15 cellular contexts compared by ENCODE assay signal in the genomic region with DNA sequence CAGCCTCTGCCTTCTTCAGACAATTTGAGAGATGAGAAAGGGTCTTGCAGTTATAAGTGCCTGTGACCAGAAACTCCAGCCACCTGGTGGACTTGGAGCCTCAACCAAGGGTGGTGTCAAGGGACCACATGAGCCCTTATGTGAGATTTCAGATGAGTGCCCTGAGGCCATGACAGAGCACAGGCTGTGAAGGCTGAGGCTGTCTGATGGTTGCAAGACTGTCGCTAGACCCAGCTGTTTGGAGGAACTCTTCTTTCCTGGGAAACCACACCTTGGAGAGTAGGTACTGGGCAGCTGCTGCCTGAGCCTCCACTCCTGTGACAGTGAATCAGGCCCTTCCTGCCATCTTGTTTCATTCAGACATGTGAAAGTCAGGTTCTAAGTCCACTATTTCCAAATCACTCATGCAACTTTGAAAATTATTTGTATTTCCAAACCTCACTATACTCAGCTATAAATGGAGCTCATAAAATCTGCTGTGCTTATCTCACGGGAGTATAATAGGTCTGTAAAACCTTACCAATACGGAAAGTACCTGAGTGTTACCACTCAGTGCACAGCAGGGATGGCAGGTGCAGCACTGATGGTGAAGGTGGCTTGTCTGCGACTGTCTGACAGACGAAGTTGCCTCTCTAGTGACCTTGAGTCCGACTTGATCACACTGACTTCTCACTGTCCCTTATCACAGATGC.
DNase-seq lines count a peak whose midpoint lies in the region; ATAC-seq and TF ChIP-seq lines count a peak whose summit lies in the region.
"Had no signal": no experiment of that assay in that cellular context is flagged by ENCODE, and none has a peak within 500 bp of the region (broad histone marks: within the 10 kb centered on the region; RNA-seq: fewer than 3 reads in every experiment).

No MANE protein-coding gene starts in this region.

- H3K27ac ChIP-seq in PC-9 = no peak overlapping the region
- no peak overlapping the region for H3K27ac ChIP-seq in WERI-Rb-1
- H3K27ac ChIP-seq: vagina had no signal

- H3K9me2 ChIP-seq in PC-9 (ENCODE audit: insufficient read depth) = no peaks in the 10 kb centered on the region

- H3K4me3 ChIP-seq in PC-9 (no peak overlapping the region), WERI-Rb-1 (ENCODE audit: low read depth, low read length) (no peak overlapping the region)
- H3K4me3 ChIP-seq: lung, vagina had no signal

- H3K4me3 Mint-ChIP-seq in T-helper 1 cell treated with Interleukin-12 subunit alpha and Interleukin-12 subunit beta and Interleukin-4 antibody, amounts not matched to agents 30 μg/mL and 1 μg/mL, for 36 hours = no peak overlapping the region
- no peak overlapping the region for H3K4me3 Mint-ChIP-seq in activated CD8-positive, alpha-beta T cell treated with anti-CD3 and anti-CD28 coated beads, Interleukin-2, amount 10 ng/mL, durations not matched to agents 7 days and 5 days
- H3K4me3 Mint-ChIP-seq in naive B cell = peak overlapping the region in 7 of 8 donors; percentile 18 to 84 (median 36)

- no peak overlapping the region for H3K4me2 ChIP-seq in PC-9

- H3K9me3 Mint-ChIP-seq in T-helper 1 cell treated with Interleukin-12 subunit alpha and Interleukin-12 subunit beta and Interleukin-4 antibody, amounts not matched to agents 30 μg/mL and 1 μg/mL, for 36 hours = peaks cover 17% of the 10 kb centered on the region
- H3K9me3 Mint-ChIP-seq in activated CD8-positive, alpha-beta T cell treated with anti-CD3 and anti-CD28 coated beads, Interleukin-2, amount 10 ng/mL, durations not matched to agents 7 days and 5 days (ENCODE audit: insufficient read depth) = peaks cover 7% of the 10 kb centered on the region
- H3K9me3 Mint-ChIP-seq in naive B cell = peaks cover 0 to 12% (median 2%) of the 10 kb centered on the region in 7 donors
- H3K9me3 Mint-ChIP-seq: central memory CD8-positive, alpha-beta T cell had no signal

- CTCF ChIA-PET in activated CD8-positive, alpha-beta T cell treated with anti-CD3 and anti-CD28 coated beads, Interleukin-2, amount 10 ng/mL, durations not matched to agents 7 days and 5 days (lab: Charles Lee) = interaction anchor here (0.9 to 2.8 kb wide), 5 partner anchors 10 to 190 kb away, joined by 3 to 18 read pairs (median 4); a partner anchor contains a TSS
- CTCF ChIA-PET in PC-9 (lab: Charles Lee) = no interaction called here

- H3K36me3 Mint-ChIP-seq in T-helper 1 cell treated with Interleukin-12 subunit alpha and Interleukin-12 subunit beta and Interleukin-4 antibody, amounts not matched to agents 30 μg/mL and 1 μg/mL, for 36 hours (ENCODE audit: low read depth) = peaks cover 77% of the 10 kb centered on the region
- H3K36me3 Mint-ChIP-seq in activated CD8-positive, alpha-beta T cell treated with anti-CD3 and anti-CD28 coated beads, Interleukin-2, amount 10 ng/mL, durations not matched to agents 7 days and 5 days (ENCODE audit: low read depth) = peaks cover 81% of the 10 kb centered on the region
- peaks cover 51 to 65% of the 10 kb centered on the region in 2 donors for H3K36me3 Mint-ChIP-seq in naive B cell

- no peaks in the 10 kb centered on the region for H3K27me3 ChIP-seq in PC-9 (ENCODE audit: insufficient read depth, low read depth)
- H3K27me3 ChIP-seq in WERI-Rb-1 (ENCODE audit: insufficient read depth, low read depth, severe bottlenecking) = no peaks in the 10 kb centered on the region
- H3K27me3 ChIP-seq: vagina had no signal

- no peaks in the 10 kb centered on the region for H4K20me1 ChIP-seq in PC-9 (ENCODE audit: insufficient read depth)

- no peaks in the 10 kb centered on the region for H3F3A ChIP-seq in PC-9 (ENCODE audit: insufficient read depth, low read depth)

- no peaks in the 10 kb centered on the region for H3K4me1 ChIP-seq in PC-9 (replicated peaks; ENCODE audit: insufficient read depth)

- TF ChIP-seq POLR2A in GM18505 (IDR thresholded peaks at IDR 0.05; ENCODE audit: borderline replicate concordance, extremely low read depth, insufficient read depth, insufficient read length) = peak; percentile 32

- H3K9me3 ChIP-seq in PC-9 (ENCODE audit: insufficient read depth, low read depth) (no peaks in the 10 kb centered on the region), WERI-Rb-1 (ENCODE audit: severe bottlenecking) (no peaks in the 10 kb centered on the region)

- TF ChIP-seq CTCF in PC-9 (conservative IDR thresholded peaks at IDR 0.05) (no peak), WERI-Rb-1 (IDR thresholded peaks at IDR 0.05; ENCODE audit: low read depth, low read length) (no peak)

- no peaks in the 10 kb centered on the region for H3K27me3 Mint-ChIP-seq in T-helper 1 cell treated with Interleukin-12 subunit alpha and Interleukin-12 subunit beta and Interleukin-4 antibody, amounts not matched to agents 30 μg/mL and 1 μg/mL, for 36 hours (ENCODE audit: low read depth)
- H3K27me3 Mint-ChIP-seq in activated CD8-positive, alpha-beta T cell treated with anti-CD3 and anti-CD28 coated beads, Interleukin-2, amount 10 ng/mL, durations not matched to agents 7 days and 5 days (ENCODE audit: low read depth) = no peaks in the 10 kb centered on the region
- no peaks in the 10 kb centered on the region for H3K27me3 Mint-ChIP-seq in naive B cell
- H3K27me3 Mint-ChIP-seq: central memory CD8-positive, alpha-beta T cell had no signal

- H3K27ac Mint-ChIP-seq in T-helper 1 cell treated with Interleukin-12 subunit alpha and Interleukin-12 subunit beta and Interleukin-4 antibody, amounts not matched to agents 30 μg/mL and 1 μg/mL, for 36 hours = peak overlapping the region; percentile 99
- H3K27ac Mint-ChIP-seq in activated CD8-positive, alpha-beta T cell treated with anti-CD3 and anti-CD28 coated beads, Interleukin-2, amount 10 ng/mL, durations not matched to agents 7 days and 5 days = peak overlapping the region; percentile 95
- H3K27ac Mint-ChIP-seq in naive B cell = peak overlapping the region; percentile 8 to 96 (median 88)

- DNase-seq in T-helper 1 cell (no peak), naive B cell (no peak), PC-9 (no peak), WERI-Rb-1 (no peak)
- DNase-seq in activated CD8-positive, alpha-beta T cell treated with anti-CD3 and anti-CD28 coated beads, Interleukin-2, amount 10 ng/mL, durations not matched to agents 7 days and 5 days = no peak
- DNase-seq: activated CD4-positive, CD25-positive, alpha-beta regulatory T cell; activated gamma-delta T cell treated with Interleukin-2 at 50 U/mL for 16 hours; NCI-H187; stimulated activated CD4-positive, alpha-beta T cell treated with anti-CD3 and anti-CD28 coated beads, Interleukin-15, amount 100 ng/mL, for 24 hours had no signal

- POLR2A ChIA-PET in activated CD8-positive, alpha-beta T cell treated with anti-CD3 and anti-CD28 coated beads, Interleukin-2, amount 10 ng/mL, durations not matched to agents 7 days and 5 days (lab: Charles Lee) = interaction anchor here (6.5 kb wide), 1 partner anchor 12 kb away, joined by 69 read pairs; no protein-coding TSS in a partner anchor
- POLR2A ChIA-PET in PC-9 (lab: Charles Lee; ENCODE audit: unreplicated experiment) = no interaction called here

- BruUV-seq in PC-9 (replicated peaks; lab: Mats Ljungman, UMichigan) = no TSS peak

- intact Hi-C loops in PC-9 (cut with micrococcal nuclease; ENCODE audit: unreplicated experiment) = no loop called here

- H3K4me1 Mint-ChIP-seq in T-helper 1 cell treated with Interleukin-12 subunit alpha and Interleukin-12 subunit beta and Interleukin-4 antibody, amounts not matched to agents 30 μg/mL and 1 μg/mL, for 36 hours (ENCODE audit: low read depth) = peaks cover 65% of the 10 kb centered on the region
- H3K4me1 Mint-ChIP-seq in activated CD8-positive, alpha-beta T cell treated with anti-CD3 and anti-CD28 coated beads, Interleukin-2, amount 10 ng/mL, durations not matched to agents 7 days and 5 days (ENCODE audit: low read depth) = peaks cover 62% of the 10 kb centered on the region
- peaks cover 56 to 81% (median 80%) of the 10 kb centered on the region in 3 donors for H3K4me1 Mint-ChIP-seq in naive B cell

- no peaks in the 10 kb centered on the region for H3K79me2 ChIP-seq in PC-9 (ENCODE audit: low read depth)

- H2AFZ ChIP-seq in PC-9 = no peak overlapping the region

- H3K36me3 ChIP-seq in PC-9 (ENCODE audit: low read depth) (peaks cover 7% of the 10 kb centered on the region; the same call in 1 of the 2 replicates), WERI-Rb-1 (peaks cover 23% of the 10 kb centered on the region)
- H3K36me3 ChIP-seq: vagina had no signal

- ATAC-seq in GM18505 (IDR thresholded peaks at IDR 0.05; ENCODE audit: unreplicated experiment) (no peak), naive B cell (ENCODE audit: low read depth in 2 of 2) (peak in 1 of 2 donors; percentile 50), GM18517 (IDR thresholded peaks at IDR 0.05; ENCODE audit: unreplicated experiment) (no peak)
- ATAC-seq in activated CD8-positive, alpha-beta T cell treated with anti-CD3 and anti-CD28 coated beads, Interleukin-2, amount 10 ng/mL, durations not matched to agents 7 days and 5 days = no peak

Comparison
In these comparisons a context has a peak if more than half of its experiments do, and no peak if none do; other contexts are left out.
1. H3K4me3 Mint-ChIP-seq: peak in naive B cell (7 of 8); none in T-helper 1 cell treated with Interleukin-12 subunit alpha and Interleukin-12 subunit beta and Interleukin-4 antibody, amounts not matched to agents 30 μg/mL and 1 μg/mL, for 36 hours (single experiment) and activated CD8-positive, alpha-beta T cell treated with anti-CD3 and anti-CD28 coated beads, Interleukin-2, amount 10 ng/mL, durations not matched to agents 7 days and 5 days (single experiment).
2. Peak in every context shown above with its lines, with median percentiles within 50 percentile points of each other: H3K27ac Mint-ChIP-seq.